In genomic region chr17:80082403-80083135, GRCh38 we compare ENCODE assay signal across 8 cellular contexts. TPM values are rescaled to one million over a fixed set of nuclear protein-coding genes. Genes with fewer than 3 reads are reported as not detected.
DNase-seq lines count a peak whose midpoint lies in the region; ATAC-seq lines count a peak whose summit lies in the region.

No MANE protein-coding gene starts in this region.

- no peaks in the 10 kb centered on the region for H3K36me3 Mint-ChIP-seq in activated naive CD8-positive, alpha-beta T cell treated with anti-CD3 and anti-CD28 coated beads, Interleukin-2, amount 10 ng/mL, durations not matched to agents 7 days and 5 days

- in situ Hi-C loops in G401 (cut with HindIII; ENCODE audit: low sequenced_read_pairs), result no loop called here

- H3K27me3 Mint-ChIP-seq in activated naive CD8-positive, alpha-beta T cell treated with anti-CD3 and anti-CD28 coated beads, Interleukin-2, amount 10 ng/mL, durations not matched to agents 7 days and 5 days, result no peaks in the 10 kb centered on the region

- no peak overlapping the region for H3K4me3 Mint-ChIP-seq in activated naive CD8-positive, alpha-beta T cell treated with anti-CD3 and anti-CD28 coated beads, Interleukin-2, amount 10 ng/mL, durations not matched to agents 7 days and 5 days

- peak; percentile 58 for ATAC-seq in activated naive CD8-positive, alpha-beta T cell treated with anti-CD3 and anti-CD28 coated beads, Interleukin-2, amount 10 ng/mL, durations not matched to agents 7 days and 5 days (ENCODE audit: low read depth)
- ATAC-seq in left cardiac atrium (peak; percentile 57 to 61), HG03469 (IDR thresholded peaks at IDR 0.05; ENCODE audit: unreplicated experiment) (no peak), GM19455 (IDR thresholded peaks at IDR 0.05; ENCODE audit: unreplicated experiment) (no peak)

- intact Hi-C loops in left cardiac atrium (cut with DNase I), result loop anchor here in 1 of 2 donors (10.0 kb wide), 1 partner anchor 78 kb away; no protein-coding TSS in a partner anchor

- peaks cover 3% of the 10 kb centered on the region for H3K4me1 Mint-ChIP-seq in activated naive CD8-positive, alpha-beta T cell treated with anti-CD3 and anti-CD28 coated beads, Interleukin-2, amount 10 ng/mL, durations not matched to agents 7 days and 5 days

- no peak overlapping the region for H3K27ac Mint-ChIP-seq in activated naive CD8-positive, alpha-beta T cell treated with anti-CD3 and anti-CD28 coated beads, Interleukin-2, amount 10 ng/mL, durations not matched to agents 7 days and 5 days

- DNase-seq in G401 (ENCODE audit: low spot score) (peak; percentile 68), NCI-H1417 (lab: John Stamatoyannopoulos, UW) (peak; percentile 46 to 75 (median 66)), SKM-1 (lab: John Stamatoyannopoulos, UW; ENCODE audit: unreplicated experiment) (peak; percentile 49), left cardiac atrium (peak; percentile 68), renal cortical epithelial cell (ENCODE audit: low read depth) (peak; percentile 73)
- peak; percentile 56 for DNase-seq in activated naive CD8-positive, alpha-beta T cell treated with anti-CD3 and anti-CD28 coated beads, Interleukin-2, amount 10 ng/mL, durations not matched to agents 7 days and 5 days

- POLR2A ChIA-PET in activated naive CD8-positive, alpha-beta T cell treated with anti-CD3 and anti-CD28 coated beads, Interleukin-2, amount 10 ng/mL, durations not matched to agents 7 days and 5 days (lab: Charles Lee), result no interaction called here

- no peaks in the 10 kb centered on the region for H3K9me3 Mint-ChIP-seq in activated naive CD8-positive, alpha-beta T cell treated with anti-CD3 and anti-CD28 coated beads, Interleukin-2, amount 10 ng/mL, durations not matched to agents 7 days and 5 days

RNA-seq across cellular contexts. Expression of gene GAA, which starts 18.8 kb away (rescaled TPM):
- 41.7 and 43.5 TPM in 2 replicates for total RNA-seq in G401 (2014; rRNA removed; shearing (Covaris generic))
- 10 to 100 TPM; 41.9 to 48.9 TPM for total RNA-seq in activated naive CD8-positive, alpha-beta T cell treated with anti-CD3 and anti-CD28 coated beads, Interleukin-2, amount 10 ng/mL, durations not matched to agents 7 days and 5 days
- 10 to 100 TPM; 43.8 to 48.7 TPM for total RNA-seq in left cardiac atrium
- total RNA-seq in renal cortical epithelial cell, result 12.3 and 117 TPM in 2 replicates

RNA-seq across cellular contexts. Expression of gene CCDC40, which starts 46.1 kb away (rescaled TPM):
- total RNA-seq in G401 (2014; rRNA removed; shearing (Covaris generic)), result 13.7 and 14.4 TPM in 2 replicates
- 1 to 10 TPM; 1.3 to 1.4 TPM for total RNA-seq in activated naive CD8-positive, alpha-beta T cell treated with anti-CD3 and anti-CD28 coated beads, Interleukin-2, amount 10 ng/mL, durations not matched to agents 7 days and 5 days
- total RNA-seq in left cardiac atrium (1 to 10 TPM; 5.9 to 9.8 TPM), renal cortical epithelial cell (1.4 and 23.4 TPM in 2 replicates)

RNA-seq across cellular contexts. Expression of gene TBC1D16, which starts 46.9 kb away (rescaled TPM):
- total RNA-seq in G401 (2014; rRNA removed; shearing (Covaris generic)), result 9.6 and 21.7 TPM in 2 replicates
- 1 to 10 TPM; 2.1 TPM for total RNA-seq in activated naive CD8-positive, alpha-beta T cell treated with anti-CD3 and anti-CD28 coated beads, Interleukin-2, amount 10 ng/mL, durations not matched to agents 7 days and 5 days
- total RNA-seq in left cardiac atrium (10 to 100 TPM; 29.9 to 30.9 TPM), renal cortical epithelial cell (30.4 and 257 TPM in 2 replicates)

Comparison
In these comparisons a context has a peak if more than half of its experiments do, and no peak if none do; other contexts are left out.
1. ATAC-seq: peak in activated naive CD8-positive, alpha-beta T cell treated with anti-CD3 and anti-CD28 coated beads, Interleukin-2, amount 10 ng/mL, durations not matched to agents 7 days and 5 days (single experiment) and left cardiac atrium (2 of 2); none in HG03469 (single experiment) and GM19455 (single experiment).
2. Peak in every context shown above with its lines, with median percentiles within 50 percentile points of each other: DNase-seq.